Comparison of ENCODE assay signal across 13 cellular contexts in genomic region chr7:70506463-70506862, GRCh38.
A peak's percentile ranks its signal among the peaks of the same experiment; 100 is the strongest.
DNase-seq lines count a peak whose midpoint lies in the region; TF ChIP-seq lines count a peak whose summit lies in the region.
"Had no signal": no experiment of that assay in that cellular context is flagged by ENCODE, and none has a peak within 500 bp of the region (broad histone marks: within the 10 kb centered on the region; RNA-seq: fewer than 3 reads in every experiment).

No MANE protein-coding gene starts in this region.

- TF ChIP-seq CTCF in brain (conservative IDR thresholded peaks at IDR 0.05) (peak; percentile 47 to 48), osteocyte (IDR thresholded peaks at IDR 0.05) (peak; percentile 23)

- DNase-seq in NCI-H1436 (lab: John Stamatoyannopoulos, UW) = peak; percentile 8
- DNase-seq in NCI-H1436 treated with DMSO at 0.1 percent for 48 hours (lab: John Stamatoyannopoulos, UW) = no peak
- peak; percentile 76 for DNase-seq in NCI-H1694 treated with DMSO at 0.1 percent for 48 hours (lab: John Stamatoyannopoulos, UW)
- no peak for DNase-seq in osteocyte (ENCODE audit: extremely low spot score, unreplicated experiment)
- no peak for DNase-seq in superior temporal gyrus (ENCODE audit: extremely low spot score)
- no peak for DNase-seq in stimulated activated CD4-positive, alpha-beta T cell treated with anti-CD3 and anti-CD28 coated beads, Interleukin-1b, Interleukin-23, amount 100 ng/mL, for 48 hours
- DNase-seq in activated T-cell treated with anti-CD3 and anti-CD28 coated beads, Interleukin-2, amount 50 U/mL, for 24 hours = no peak
- DNase-seq: 8988T; activated CD8-positive, alpha-beta memory T cell treated with anti-CD3 and anti-CD28 coated beads, Interleukin-2, amount 10 ng/mL, durations not matched to agents 7 days and 5 days; amniotic stem cell; effector CD4-positive, alpha-beta T cell had no signal

- H3K9me3 Mint-ChIP-seq in brain (peaks cover 0 to 4% (median 0%) of the 10 kb centered on the region in 5 experiments), osteocyte (ENCODE audit: unreplicated experiment) (no peaks in the 10 kb centered on the region)
- no peaks in the 10 kb centered on the region for H3K9me3 Mint-ChIP-seq in activated T-cell treated with anti-CD3 and anti-CD28 coated beads, Interleukin-2, amount 50 U/mL, for 24 hours
- H3K9me3 Mint-ChIP-seq: IgD-negative memory B cell had no signal

- H3K27me3 Mint-ChIP-seq in brain (peaks cover 4% of the 10 kb centered on the region), osteocyte (ENCODE audit: unreplicated experiment) (no peaks in the 10 kb centered on the region)
- no peaks in the 10 kb centered on the region for H3K27me3 Mint-ChIP-seq in activated T-cell treated with anti-CD3 and anti-CD28 coated beads, Interleukin-2, amount 50 U/mL, for 24 hours
- H3K27me3 Mint-ChIP-seq: activated CD8-positive, alpha-beta memory T cell treated with anti-CD3 and anti-CD28 coated beads, Interleukin-2, amount 10 ng/mL, durations not matched to agents 7 days and 5 days; IgD-negative memory B cell had no signal

- peaks cover 68% of the 10 kb centered on the region for H3K4me1 Mint-ChIP-seq in brain
- no peaks in the 10 kb centered on the region for H3K4me1 Mint-ChIP-seq in osteocyte (ENCODE audit: unreplicated experiment)
- H3K4me1 Mint-ChIP-seq in activated T-cell treated with anti-CD3 and anti-CD28 coated beads, Interleukin-2, amount 50 U/mL, for 24 hours (ENCODE audit: low read depth) = no peaks in the 10 kb centered on the region
- H3K4me1 Mint-ChIP-seq: activated CD8-positive, alpha-beta memory T cell treated with anti-CD3 and anti-CD28 coated beads, Interleukin-2, amount 10 ng/mL, durations not matched to agents 7 days and 5 days; IgD-negative memory B cell had no signal

- H3K36me3 Mint-ChIP-seq in brain (peaks cover 10% of the 10 kb centered on the region), osteocyte (ENCODE audit: unreplicated experiment) (peaks cover 10% of the 10 kb centered on the region)
- H3K36me3 Mint-ChIP-seq in activated T-cell treated with anti-CD3 and anti-CD28 coated beads, Interleukin-2, amount 50 U/mL, for 24 hours (ENCODE audit: low read depth) = no peaks in the 10 kb centered on the region
- H3K36me3 Mint-ChIP-seq: activated CD8-positive, alpha-beta memory T cell treated with anti-CD3 and anti-CD28 coated beads, Interleukin-2, amount 10 ng/mL, durations not matched to agents 7 days and 5 days had no signal

- peak overlapping the region in 2 of 5 experiments; percentile 23 to 87 for H3K27ac Mint-ChIP-seq in brain
- H3K27ac Mint-ChIP-seq in osteocyte (ENCODE audit: unreplicated experiment) = no peak overlapping the region
- no peak overlapping the region for H3K27ac Mint-ChIP-seq in activated T-cell treated with anti-CD3 and anti-CD28 coated beads, Interleukin-2, amount 50 U/mL, for 24 hours
- H3K27ac Mint-ChIP-seq: activated CD8-positive, alpha-beta memory T cell treated with anti-CD3 and anti-CD28 coated beads, Interleukin-2, amount 10 ng/mL, durations not matched to agents 7 days and 5 days; IgD-negative memory B cell had no signal

- H3K4me3 Mint-ChIP-seq in brain (no peak overlapping the region), osteocyte (ENCODE audit: unreplicated experiment) (no peak overlapping the region)
- no peak overlapping the region for H3K4me3 Mint-ChIP-seq in activated T-cell treated with anti-CD3 and anti-CD28 coated beads, Interleukin-2, amount 50 U/mL, for 24 hours
- H3K4me3 Mint-ChIP-seq: activated CD8-positive, alpha-beta memory T cell treated with anti-CD3 and anti-CD28 coated beads, Interleukin-2, amount 10 ng/mL, durations not matched to agents 7 days and 5 days; IgD-negative memory B cell had no signal

Comparison
In these comparisons a context has a peak if more than half of its experiments do, and no peak if none do; other contexts are left out.
1. DNase-seq: peak in NCI-H1436 (single experiment) and NCI-H1694 treated with DMSO at 0.1 percent for 48 hours (single experiment); none in NCI-H1436 treated with DMSO at 0.1 percent for 48 hours (single experiment), osteocyte (single experiment), superior temporal gyrus (single experiment), stimulated activated CD4-positive, alpha-beta T cell treated with anti-CD3 and anti-CD28 coated beads, Interleukin-1b, Interleukin-23, amount 100 ng/mL, for 48 hours (single experiment) and activated T-cell treated with anti-CD3 and anti-CD28 coated beads, Interleukin-2, amount 50 U/mL, for 24 hours (single experiment).